ENCODE assay signal across 1 cellular context in genomic region chr2:108634591-108635160, GRCh38.
TF ChIP-seq lines count a peak whose summit lies in the region.

No MANE protein-coding gene starts in this region.

TF ChIP-seq in H1, 55 proteins besides CTCF, POLR2A, EP300 and RAD21 (continued from another document):
- TF ChIP-seq CHD2 (IDR thresholded peaks at IDR 0.05; ENCODE audit: low read length): no peak
- no peak for TF ChIP-seq SIN3A (conservative IDR thresholded peaks at IDR 0.05 in 1 of 2, IDR thresholded peaks at IDR 0.05 in 1 of 2; ENCODE audit: low read depth in 1 of 2, low read length in 2 of 2)
- TF ChIP-seq SP2 (IDR thresholded peaks at IDR 0.05; ENCODE audit: low read length): no peak
- no peak for TF ChIP-seq BRCA1 (IDR thresholded peaks at IDR 0.05; ENCODE audit: low read depth, low read length)
TF ChIP-seq in H1: peak in this region for 0.
